In the genomic region with DNA sequence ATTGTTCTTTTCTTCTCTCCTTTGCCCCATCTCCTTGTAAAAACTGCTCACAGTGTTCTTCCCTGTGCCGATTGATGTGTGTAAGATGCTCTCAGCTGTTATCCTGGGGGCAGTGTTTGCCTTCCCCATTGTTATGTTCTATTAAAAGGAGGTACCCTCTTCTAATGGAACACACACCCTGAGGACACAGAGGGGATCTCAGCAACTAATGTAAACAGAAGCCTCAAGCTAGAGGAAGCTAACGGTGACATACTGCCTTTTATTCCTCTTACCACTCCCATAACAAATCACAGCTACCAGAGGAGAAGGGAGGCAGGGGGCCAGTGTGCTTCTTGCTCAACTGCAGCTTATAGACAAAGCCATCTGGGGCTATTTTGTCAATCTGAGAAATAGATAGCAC, we compare ENCODE assay signal across 22 cellular contexts. TPM values are rescaled to one million over a fixed set of nuclear protein-coding genes. Genes with fewer than 3 reads are reported as not detected.
DNase-seq lines count a peak whose midpoint lies in the region; ATAC-seq and TF ChIP-seq lines count a peak whose summit lies in the region.
"Had no signal": no experiment of that assay in that cellular context is flagged by ENCODE, and none has a peak within 500 bp of the region (broad histone marks: within the 10 kb centered on the region; RNA-seq: fewer than 3 reads in every experiment).

No MANE protein-coding gene starts in this region.

- TF ChIP-seq RAD21 in IMR-90 (IDR thresholded peaks at IDR 0.05; ENCODE audit: low read length) = no peak

- no peak overlapping the region for H2BK20ac ChIP-seq in IMR-90 (ENCODE audit: low read depth, low read length)

- peaks cover 6% of the 10 kb centered on the region for H3K9me1 ChIP-seq in IMR-90 (ENCODE audit: insufficient read depth, low read length)

- no peaks in the 10 kb centered on the region for H4K20me1 ChIP-seq in IMR-90 (ENCODE audit: insufficient read depth, low read length)

- H4K5ac ChIP-seq in IMR-90 (ENCODE audit: low read depth, low read length) = no peak overlapping the region

- no peak overlapping the region for H3K9ac ChIP-seq in IMR-90 (ENCODE audit: low read depth, low read length)
- no peak overlapping the region for H3K9ac ChIP-seq in mesenchymal stem cell (ENCODE audit: low read length)

- H3K18ac ChIP-seq in IMR-90 (ENCODE audit: low read depth, low read length) (no peak overlapping the region), mesenchymal stem cell (ENCODE audit: low read depth in 1 of 2, low read length in 2 of 2) (no peak overlapping the region)

- H3K23ac ChIP-seq in IMR-90 (ENCODE audit: low read depth, low read length) (no peak overlapping the region), mesenchymal stem cell (ENCODE audit: low read length in 2 of 2) (no peak overlapping the region)

- H2AFZ ChIP-seq in IMR-90 (replicated peaks; ENCODE audit: low read length, poor library complexity) = peak overlapping the region; percentile 24
- H2AFZ ChIP-seq in mesenchymal stem cell (ENCODE audit: low read depth, low read length) = no peak overlapping the region

- ATAC-seq in IMR-90 (ENCODE audit: low read depth) = no peak
- no peak for ATAC-seq in activated T-helper 17 cell treated with anti-CD3 and anti-CD28 coated beads, Interleukin-2, amount 50 U/mL, for 72 hours (replicated peaks)
- no peak for ATAC-seq in right cardiac atrium
- ATAC-seq in omental fat pad (ENCODE audit: low FRiP score) = no peak
- ATAC-seq: activated CD8-positive, alpha-beta T cell treated with anti-CD3 and anti-CD28 coated beads, Interleukin-2, amount 10 ng/mL, durations not matched to agents 7 days and 5 days; CD8-positive, alpha-beta T cell; left lobe of liver; mucosa of descending colon had no signal

- no peak overlapping the region for H2BK120ac ChIP-seq in IMR-90 (ENCODE audit: low read depth, low read length)
- H2BK120ac ChIP-seq in mesenchymal stem cell (ENCODE audit: low read depth, low read length) = no peak overlapping the region

- no peaks in the 10 kb centered on the region for H3K36me3 Mint-ChIP-seq in activated T-helper 17 cell treated with anti-CD3 and anti-CD28 coated beads, Interleukin-2, amount 50 U/mL, for 72 hours (ENCODE audit: low read depth)
- H3K36me3 Mint-ChIP-seq: CD8-positive, alpha-beta T cell had no signal

- H3K56ac ChIP-seq in IMR-90 (ENCODE audit: extremely low read depth, insufficient read depth, low read length) = no peak overlapping the region

- peak overlapping the region; percentile 79 for H3K4me3 Mint-ChIP-seq in activated T-helper 17 cell treated with anti-CD3 and anti-CD28 coated beads, Interleukin-2, amount 50 U/mL, for 72 hours
- H3K4me3 Mint-ChIP-seq: activated CD8-positive, alpha-beta T cell treated with anti-CD3 and anti-CD28 coated beads, Interleukin-2, amount 10 ng/mL, durations not matched to agents 7 days and 5 days; CD8-positive, alpha-beta T cell; HFFc6 had no signal

- H3K9me3 ChIP-seq in IMR-90 (ENCODE audit: control insufficient read depth, insufficient read depth, low read length) (no peaks in the 10 kb centered on the region), mesenchymal stem cell (ENCODE audit: control insufficient read depth, low read length) (no peaks in the 10 kb centered on the region), right cardiac atrium (ENCODE audit: control insufficient read depth, low read length) (no peaks in the 10 kb centered on the region)
- H3K9me3 ChIP-seq: mucosa of descending colon, pancreas, vagina had no signal

- no peak overlapping the region for H2AK9ac ChIP-seq in IMR-90 (replicated peaks; ENCODE audit: low read depth, low read length, poor library complexity)

- in situ Hi-C loops in IMR-90 (cut with MboI; ENCODE audit: low sequenced_read_pairs) = no loop called here

- no peak overlapping the region for H2AK5ac ChIP-seq in IMR-90 (ENCODE audit: low read depth, low read length)
- no peak overlapping the region for H2AK5ac ChIP-seq in mesenchymal stem cell (ENCODE audit: low read length, severe bottlenecking)

- intact Hi-C loops in IMR-90 (cut with micrococcal nuclease) = no loop called here
- intact Hi-C loops in right cardiac atrium (cut with DNase I) = no loop called here

- no peak overlapping the region; the same call in 1 of the 2 replicates for H3K14ac ChIP-seq in IMR-90 (replicated peaks; ENCODE audit: low read depth, low read length)
- no peak overlapping the region for H3K14ac ChIP-seq in mesenchymal stem cell (ENCODE audit: low read length in 2 of 2)

- no peaks in the 10 kb centered on the region for H3K27me3 Mint-ChIP-seq in activated T-helper 17 cell treated with anti-CD3 and anti-CD28 coated beads, Interleukin-2, amount 50 U/mL, for 72 hours

- H3K4me2 ChIP-seq in IMR-90 (ENCODE audit: low read depth, low read length) = no peak overlapping the region
- peak overlapping the region; percentile 78 for H3K4me2 ChIP-seq in mesenchymal stem cell (ENCODE audit: low read length, poor library complexity, severe bottlenecking)

- BruUV-seq in IMR-90 (replicated peaks; lab: Mats Ljungman, UMichigan) = no TSS peak

- H3K79me1 ChIP-seq in IMR-90 (ENCODE audit: low read depth in 1 of 2, low read length in 2 of 2) (no peaks in the 10 kb centered on the region), mesenchymal stem cell (replicated peaks; ENCODE audit: low read length, poor library complexity, severe bottlenecking) (peaks cover 13% of the 10 kb centered on the region)

- POLR2A ChIA-PET in IMR-90 (lab: Charles Lee; ENCODE audit: unreplicated experiment) = no interaction called here

- H3K4ac ChIP-seq in IMR-90 (ENCODE audit: low read depth, low read length) = no peak overlapping the region
- H3K4ac ChIP-seq in mesenchymal stem cell (ENCODE audit: low read depth in 1 of 2, low read length in 2 of 2) = no peak overlapping the region

- H4K8ac ChIP-seq in IMR-90 (ENCODE audit: low read depth in 2 of 2, low read length in 2 of 2) = no peak overlapping the region
- H4K8ac ChIP-seq in mesenchymal stem cell (ENCODE audit: low read length) = no peak overlapping the region

- no peak overlapping the region for H3K27ac Mint-ChIP-seq in activated T-helper 17 cell treated with anti-CD3 and anti-CD28 coated beads, Interleukin-2, amount 50 U/mL, for 72 hours
- H3K27ac Mint-ChIP-seq: activated CD8-positive, alpha-beta T cell treated with anti-CD3 and anti-CD28 coated beads, Interleukin-2, amount 10 ng/mL, durations not matched to agents 7 days and 5 days; activated T-cell treated with anti-CD3 and anti-CD28 coated beads, Interleukin-2, amount 50 U/mL, for 72 hours; CD8-positive, alpha-beta T cell; HFFc6 had no signal

- H3K4me3 ChIP-seq in IMR-90 (ENCODE audit: insufficient read depth, low read depth, low read length) (no peak overlapping the region), mesenchymal stem cell (ENCODE audit: insufficient read depth in 1 of 2, low read depth in 1 of 2, low read length in 2 of 2) (no peak overlapping the region), right cardiac atrium (ENCODE audit: low read length) (no peak overlapping the region)
- H3K4me3 ChIP-seq: mucosa of descending colon, pancreas, vagina had no signal

- H2BK15ac ChIP-seq in IMR-90 (ENCODE audit: low read depth, low read length) (no peak overlapping the region), mesenchymal stem cell (ENCODE audit: low read depth, poor library complexity, severe bottlenecking) (no peak overlapping the region)

- H3K9me3 Mint-ChIP-seq in activated T-helper 17 cell treated with anti-CD3 and anti-CD28 coated beads, Interleukin-2, amount 50 U/mL, for 72 hours = no peaks in the 10 kb centered on the region
- H3K9me3 Mint-ChIP-seq: activated T-cell treated with anti-CD3 and anti-CD28 coated beads, Interleukin-2, amount 50 U/mL, for 72 hours; CD8-positive, alpha-beta T cell; HFFc6 had no signal

- no peaks in the 10 kb centered on the region for H3K36me3 ChIP-seq in IMR-90 (ENCODE audit: control insufficient read depth, insufficient read depth, low read length)
- H3K36me3 ChIP-seq in mesenchymal stem cell (ENCODE audit: control insufficient read depth in 1 of 2, insufficient read depth in 2 of 2, low read depth in 1 of 2, low read length in 2 of 2) = peaks cover 0 to 14% of the 10 kb centered on the region in 2 experiments
- H3K36me3 ChIP-seq: pancreas, vagina had no signal

- no peak overlapping the region for H4K91ac ChIP-seq in IMR-90 (ENCODE audit: insufficient read depth, low read depth, low read length)
- H4K91ac ChIP-seq in mesenchymal stem cell (ENCODE audit: low read length) = no peak overlapping the region

- CTCF ChIA-PET in IMR-90 (lab: Yijun Ruan, JAX) = interaction anchor here (0.7 to 1.3 kb wide), 3 partner anchors 9 to 16 kb away, joined by 3 to 4 read pairs (median 3); no protein-coding TSS in a partner anchor

- H3K27me3 ChIP-seq in IMR-90 (ENCODE audit: control insufficient read depth, insufficient read depth, low read length) = no peaks in the 10 kb centered on the region; the same call in 1 of the 2 replicates
- H3K27me3 ChIP-seq in mesenchymal stem cell (ENCODE audit: control insufficient read depth in 1 of 2, insufficient read depth in 1 of 2, low read length in 2 of 2) = peaks cover 0 to 10% of the 10 kb centered on the region in 2 experiments
- no peaks in the 10 kb centered on the region for H3K27me3 ChIP-seq in right cardiac atrium (ENCODE audit: control insufficient read depth, insufficient read depth)
- H3K27me3 ChIP-seq: pancreas, vagina had no signal

- TF ChIP-seq CTCF in IMR-90 (conservative IDR thresholded peaks at IDR 0.05; ENCODE audit: low read depth, low read length) = no peak
- no peak for TF ChIP-seq CTCF in omental fat pad (IDR thresholded peaks at IDR 0.05)

- TF ChIP-seq POLR2A in IMR-90 (IDR thresholded peaks at IDR 0.05; ENCODE audit: low read depth, low read length) = no peak

- WGBS in IMR-90 (ENCODE audit: extremely low coverage in 2 of 2, insufficient read length in 1 of 2), 2 experiments = no CpG with 5 or more reads among the region's 2 CpGs
- 54% methylated on average over 2 of the region's 2 CpGs for WGBS in mesenchymal stem cell
- 93% methylated on average over 2 of the region's 2 CpGs for WGBS in right cardiac atrium

- H3K27ac ChIP-seq in IMR-90 (ENCODE audit: insufficient read depth, low read length) (no peak overlapping the region), mesenchymal stem cell (ENCODE audit: low read length, poor library complexity, severe bottlenecking) (no peak overlapping the region), right cardiac atrium (ENCODE audit: low read length) (no peak overlapping the region)
- H3K27ac ChIP-seq: pancreas, vagina had no signal

- peaks cover 48% of the 10 kb centered on the region for H3K4me1 Mint-ChIP-seq in activated T-helper 17 cell treated with anti-CD3 and anti-CD28 coated beads, Interleukin-2, amount 50 U/mL, for 72 hours

- H3K4me1 ChIP-seq in IMR-90 (ENCODE audit: control insufficient read depth, insufficient read depth, low read length) (peaks cover 6% of the 10 kb centered on the region), mesenchymal stem cell (ENCODE audit: control insufficient read depth, insufficient read depth, low read depth, low read length) (peaks cover 18% of the 10 kb centered on the region), right cardiac atrium (ENCODE audit: control insufficient read depth, insufficient read depth, low read length) (peaks cover 3% of the 10 kb centered on the region)
- H3K4me1 ChIP-seq: pancreas had no signal

- DNase-seq in COR-L47 (lab: John Stamatoyannopoulos, UW) = peak; percentile 55
- peak; percentile 21 for DNase-seq in IMR-90
- DNase-seq in mesenchymal stem cell = no peak
- no peak for DNase-seq in right cardiac atrium
- no peak for DNase-seq in omental fat pad (ENCODE audit: low spot score)
- no peak for DNase-seq in NCI-H1105 treated with DMSO at 0.1 percent for 48 hours (lab: John Stamatoyannopoulos, UW)
- DNase-seq in GOT3 (lab: John Stamatoyannopoulos, UW) = no peak
- DNase-seq: activated CD8-positive, alpha-beta T cell treated with anti-CD3 and anti-CD28 coated beads, Interleukin-2, amount 10 ng/mL, durations not matched to agents 7 days and 5 days; CD8-positive, alpha-beta T cell; foreskin fibroblast; HFFc6; mucosa of descending colon; pancreas; SHP77; stimulated activated CD4-positive, alpha-beta T cell treated with anti-CD3 and anti-CD28 coated beads, Interleukin-4, amount 100 ng/mL, for 1 hour had no signal

- dilution Hi-C loops in IMR-90 (cut with HindIII; ENCODE audit: low sequenced_read_pairs, unreplicated experiment) = no loop called here

- no peak overlapping the region for H2BK12ac ChIP-seq in mesenchymal stem cell (ENCODE audit: low read length in 2 of 2)

- H2BK5ac ChIP-seq in IMR-90 (ENCODE audit: low read depth, low read length, poor library complexity, severe bottlenecking) = no peak overlapping the region
- no peak overlapping the region for H2BK5ac ChIP-seq in mesenchymal stem cell (ENCODE audit: low read depth, low read length, poor library complexity, severe bottlenecking)

RNA-seq across cellular contexts. Expression of gene TAGLN3, which starts 2.2 kb away (rescaled TPM):
- total RNA-seq in IMR-90 (2012; rRNA removed) (3.2 and 3.6 TPM in 2 replicates), right cardiac atrium (under 1 TPM in 3 of 4 donors, not detected in 1; 0.28 to 0.74 (median 0.53) TPM), omental fat pad (under 1 TPM in 1 of 4 donors, not detected in 3; 0.65 TPM)
- polyA plus RNA-seq in IMR-90 (2012; rRNA removed) (7.7 TPM in 2 replicates), right cardiac atrium (0.52 TPM)
- polyA plus RNA-seq in IMR-90 (2012; cell fraction: cytosol; rRNA removed) = 2.9 and 5.0 TPM in 2 replicates
- 3.5 and 4.2 TPM in 2 replicates for polyA plus RNA-seq in IMR-90 (2012; cell fraction: nucleus; rRNA removed; ENCODE audit: low replicate concordance)
- 1 to 10 TPM in 1 of 2 donors, under 1 TPM in 1; 0.56 to 7.1 TPM for total RNA-seq in activated T-helper 17 cell treated with anti-CD3 and anti-CD28 coated beads, Interleukin-2, amount 50 U/mL, for 72 hours
- polyA plus RNA-seq in mesenchymal stem cell (2013, experiment 1 of 2) = 0.07 TPM
- 0.03 TPM for polyA plus RNA-seq in mesenchymal stem cell (2013, experiment 2 of 2)
- total RNA-seq: activated CD8-positive, alpha-beta T cell treated with anti-CD3 and anti-CD28 coated beads, Interleukin-2, amount 10 ng/mL, durations not matched to agents 7 days and 5 days; CD8-positive, alpha-beta T cell; left lobe of liver; MCF 10A; subcutaneous adipose tissue had no signal

RNA-seq across cellular contexts. Expression of gene ABHD10, which starts 22.1 kb away (rescaled TPM):
- total RNA-seq in IMR-90 (2012; rRNA removed) (53.9 and 57.2 TPM in 2 replicates), right cardiac atrium (10 to 100 TPM; 26.3 to 39.0 (median 31.1) TPM), omental fat pad (10 to 100 TPM in 3 of 4 donors, 1 to 10 TPM in 1; 9.5 to 27.4 (median 17.3) TPM)
- polyA plus RNA-seq in IMR-90 (2012; rRNA removed) (17.7 and 24.7 TPM in 2 replicates), right cardiac atrium (23.5 TPM)
- 6.3 and 8.0 TPM in 2 replicates for polyA plus RNA-seq in IMR-90 (2012; cell fraction: cytosol; rRNA removed)
- 6.5 and 16.2 TPM in 2 replicates for polyA plus RNA-seq in IMR-90 (2012; cell fraction: nucleus; rRNA removed; ENCODE audit: low replicate concordance)
- 10 to 100 TPM; 63.3 to 84.9 TPM for total RNA-seq in activated T-helper 17 cell treated with anti-CD3 and anti-CD28 coated beads, Interleukin-2, amount 50 U/mL, for 72 hours
- 14.9 TPM for polyA plus RNA-seq in mesenchymal stem cell (2013, experiment 1 of 2)
- 16.1 TPM for polyA plus RNA-seq in mesenchymal stem cell (2013, experiment 2 of 2)

RNA-seq across cellular contexts. Expression of gene TMPRSS7, which starts 33.6 kb away (rescaled TPM):
- total RNA-seq in IMR-90 (2012; rRNA removed) (not detected in 2 replicates), right cardiac atrium (not detected), omental fat pad (not detected)
- polyA plus RNA-seq in IMR-90 (2012; rRNA removed) (0.07 TPM in 1 of 2 replicates, not detected in the other), right cardiac atrium (not detected)
- polyA plus RNA-seq in IMR-90 (2012; cell fraction: cytosol; rRNA removed) = 0.02 TPM in 1 of 2 replicates, not detected in the other
- 0.05 and 0.09 TPM in 2 replicates for polyA plus RNA-seq in IMR-90 (2012; cell fraction: nucleus; rRNA removed; ENCODE audit: low replicate concordance)
- 1 to 10 TPM in 1 of 2 donors, under 1 TPM in 1; 0.24 to 1.6 TPM for total RNA-seq in activated T-helper 17 cell treated with anti-CD3 and anti-CD28 coated beads, Interleukin-2, amount 50 U/mL, for 72 hours
- polyA plus RNA-seq in mesenchymal stem cell (2013, experiment 1 of 2) = not detected
- not detected for polyA plus RNA-seq in mesenchymal stem cell (2013, experiment 2 of 2)
- total RNA-seq: activated CD8-positive, alpha-beta T cell treated with anti-CD3 and anti-CD28 coated beads, Interleukin-2, amount 10 ng/mL, durations not matched to agents 7 days and 5 days; CD8-positive, alpha-beta T cell; left lobe of liver; MCF 10A; subcutaneous adipose tissue; T-helper 1 cell treated with Interleukin-12 subunit alpha and Interleukin-12 subunit beta and Interleukin-4 antibody, amounts not matched to agents 30 ng/mL and 1 ng/mL, for 36 hours; vagina had no signal
- polyA plus RNA-seq: pancreas had no signal

Comparison
In these comparisons a context has a peak if more than half of its experiments do, and no peak if none do; other contexts are left out.
1. DNase-seq: peak in COR-L47 (single experiment) and IMR-90 (single experiment); none in mesenchymal stem cell (single experiment), right cardiac atrium (0 of 3), omental fat pad (single experiment), NCI-H1105 treated with DMSO at 0.1 percent for 48 hours (single experiment) and GOT3 (single experiment).